Comparison of ENCODE assay signal across 1 cellular context in the genomic region with DNA sequence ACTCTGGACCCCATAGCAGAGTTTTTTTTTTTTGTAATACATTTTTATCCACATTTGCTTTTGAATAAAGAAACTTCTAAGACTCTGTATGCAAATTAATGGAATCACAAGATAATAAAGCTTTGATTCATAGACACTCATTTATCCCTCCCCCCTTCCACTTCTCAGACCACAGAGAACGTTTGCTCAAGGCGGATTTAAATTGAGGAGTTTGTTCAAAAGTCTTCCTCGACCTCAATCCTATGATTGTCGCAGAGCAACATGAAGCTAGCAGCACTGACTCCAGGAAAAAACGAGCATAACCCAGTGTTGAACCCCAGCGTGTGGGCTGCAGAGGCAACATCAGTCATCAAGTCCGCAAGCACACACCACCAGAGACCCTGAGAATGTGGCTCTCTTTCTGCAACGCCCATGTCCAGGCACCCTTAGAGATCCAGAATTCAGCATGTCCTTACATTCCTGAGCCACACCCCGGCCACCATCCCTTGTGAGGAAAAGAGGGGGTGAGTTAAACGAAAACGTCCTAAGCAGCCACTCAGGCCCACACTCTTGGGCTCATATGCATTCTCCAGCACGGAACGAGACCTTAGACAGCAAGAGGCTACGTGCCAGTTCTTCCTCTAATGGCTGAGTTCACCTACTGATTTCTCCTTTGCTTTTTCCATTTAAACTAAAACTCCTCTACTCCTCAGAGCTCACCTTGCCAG.
TF ChIP-seq lines count a peak whose summit lies in the region.

No MANE protein-coding gene starts in this region.

TF ChIP-seq in WTC11, 78 proteins besides CTCF, POLR2A, EP300 and RAD21 (continued from another document):
- TF ChIP-seq AFF4 (CRISPR knock-in tag; IDR thresholded peaks at IDR 0.05; ENCODE audit: borderline replicate concordance), result no peak
